Comparison of ENCODE assay signal across 15 cellular contexts in genomic region chr19:16340092-16340491, GRCh38. TPM values are rescaled to one million over a fixed set of nuclear protein-coding genes. Genes with fewer than 3 reads are reported as not detected.
DNase-seq lines count a peak whose midpoint lies in the region; ATAC-seq and TF ChIP-seq lines count a peak whose summit lies in the region.
"Had no signal": no experiment of that assay in that cellular context is flagged by ENCODE, and none has a peak within 500 bp of the region (broad histone marks: within the 10 kb centered on the region; RNA-seq: fewer than 3 reads in every experiment).

No MANE protein-coding gene starts in this region.

- TF ChIP-seq CTCF in HEK293 (tag by site-specific recombination; IDR thresholded peaks at IDR 0.05) (no peak), brain microvascular endothelial cell (IDR thresholded peaks at IDR 0.05; ENCODE audit: low read depth, low read length, missing control alignments) (no peak)

- no peaks in the 10 kb centered on the region for H3K4me1 ChIP-seq in HEK293 (ENCODE audit: control insufficient read depth, insufficient read depth, low read length)

- H3K36me3 Mint-ChIP-seq in natural killer cell treated with Interleukin-12 subunit alpha and Interleukin-12 subunit beta and Interleukin-15 and Interleukin-18, amount 100 ng/mL, for 72 hours = no peaks in the 10 kb centered on the region

- peaks cover 59 to 60% of the 10 kb centered on the region in 2 donors for H3K4me1 Mint-ChIP-seq in natural killer cell treated with Interleukin-12 subunit alpha and Interleukin-12 subunit beta and Interleukin-15 and Interleukin-18, amount 100 ng/mL, for 72 hours (ENCODE audit: low read depth in 2 of 2)

- H3K27me3 Mint-ChIP-seq in natural killer cell treated with Interleukin-12 subunit alpha and Interleukin-12 subunit beta and Interleukin-15 and Interleukin-18, amount 100 ng/mL, for 72 hours = no peaks in the 10 kb centered on the region

- POLR2A ChIA-PET in HEK293 (lab: Yijun Ruan, JAX) = interaction anchor here (0.5 to 0.6 kb wide), 2 partner anchors 58 to 151 kb away, joined by 3 to 4 read pairs; no protein-coding TSS in a partner anchor

- ATAC-seq in natural killer cell treated with Interleukin-12 subunit alpha and Interleukin-12 subunit beta and Interleukin-15 and Interleukin-18, amount 100 ng/mL, for 72 hours = no peak
- ATAC-seq in HG03280 (IDR thresholded peaks at IDR 0.05; ENCODE audit: unreplicated experiment) = no peak
- ATAC-seq: activated CD4-positive, CD25-positive, alpha-beta regulatory T cell treated with anti-CD3 and anti-CD28 coated beads, Interleukin-2, amount 50 U/mL, for 24 hours; activated naive CD8-positive, alpha-beta T cell treated with anti-CD3 and anti-CD28 coated beads, Interleukin-2, amount 50 U/mL, for 24 hours; K562 had no signal

- H3K4me3 ChIP-seq in HEK293 (ENCODE audit: low read depth, low read length) (no peak overlapping the region), brain microvascular endothelial cell (ENCODE audit: low read depth, low read length) (no peak overlapping the region)
- H3K4me3 ChIP-seq: K562 had no signal

- H3K4me3 Mint-ChIP-seq in natural killer cell treated with Interleukin-12 subunit alpha and Interleukin-12 subunit beta and Interleukin-15 and Interleukin-18, amount 100 ng/mL, for 72 hours = peak overlapping the region; percentile 57
- H3K4me3 Mint-ChIP-seq: activated naive CD8-positive, alpha-beta T cell treated with anti-CD3 and anti-CD28 coated beads, Interleukin-2, amount 50 U/mL, for 24 hours had no signal

- H3K27ac ChIP-seq in HEK293 (ENCODE audit: extremely low read depth, low read depth, low read length) = no peak overlapping the region
- H3K27ac ChIP-seq in brain microvascular endothelial cell = peak overlapping the region; percentile 71

- CTCF ChIA-PET in HEK293 (lab: Yijun Ruan, JAX) = interaction anchor here (0.7 kb wide), 1 partner anchor 43 kb away, joined by 4 read pairs; no protein-coding TSS in a partner anchor

- H3K36me3 ChIP-seq in HEK293 (ENCODE audit: control insufficient read depth in 2 of 2, insufficient read depth in 1 of 2, low read length in 2 of 2) (no peaks in the 10 kb centered on the region), brain microvascular endothelial cell (replicated peaks) (no peaks in the 10 kb centered on the region)

- H3K27ac Mint-ChIP-seq in natural killer cell treated with Interleukin-12 subunit alpha and Interleukin-12 subunit beta and Interleukin-15 and Interleukin-18, amount 100 ng/mL, for 72 hours = peak overlapping the region; percentile 78 to 91
- H3K27ac Mint-ChIP-seq: activated naive CD8-positive, alpha-beta T cell treated with anti-CD3 and anti-CD28 coated beads, Interleukin-2, amount 50 U/mL, for 24 hours had no signal

- in situ Hi-C loops in Caki2 (cut with HindIII; ENCODE audit: low pct_unique_long_range_greater_than_20kb, low sequenced_read_pairs) (no loop called here), brain microvascular endothelial cell (cut with HindIII; ENCODE audit: low pct_ligation_motif_present, low sequenced_read_pairs) (no loop called here)

- no peaks in the 10 kb centered on the region for H3K9me3 Mint-ChIP-seq in natural killer cell treated with Interleukin-12 subunit alpha and Interleukin-12 subunit beta and Interleukin-15 and Interleukin-18, amount 100 ng/mL, for 72 hours
- H3K9me3 Mint-ChIP-seq: activated naive CD8-positive, alpha-beta T cell treated with anti-CD3 and anti-CD28 coated beads, Interleukin-2, amount 50 U/mL, for 24 hours had no signal

- H3K27me3 ChIP-seq in brain microvascular endothelial cell (replicated peaks) = no peaks in the 10 kb centered on the region

- no peaks in the 10 kb centered on the region for H3K9me3 ChIP-seq in HEK293 (ENCODE audit: control insufficient read depth, insufficient read depth, low read depth, low read length)

- DNase-seq in Caki2 (ENCODE audit: low read depth) = peak; percentile 35
- peak; percentile 61 for DNase-seq in brain microvascular endothelial cell
- no peak for DNase-seq in natural killer cell treated with Interleukin-12 subunit alpha and Interleukin-12 subunit beta and Interleukin-15 and Interleukin-18, amount 100 ng/mL, for 72 hours (ENCODE audit: low spot score)
- DNase-seq in superior temporal gyrus (ENCODE audit: extremely low spot score) = no peak
- DNase-seq in NAMALWA (ENCODE audit: low spot score) = no peak
- DNase-seq: activated naive CD8-positive, alpha-beta T cell treated with anti-CD3 and anti-CD28 coated beads, Interleukin-2, amount 50 U/mL, for 24 hours; COR-L47; head of caudate nucleus; NCI-H1105 treated with DMSO at 0.1 percent for 48 hours; retina; stimulated activated CD4-positive, alpha-beta T cell treated with anti-CD3 and anti-CD28 coated beads, Interleukin-1b, Interleukin-23, amount 100 ng/mL, for 48 hours had no signal

TF ChIP-seq in HEK293, 187 proteins besides CTCF, POLR2A, EP300 and RAD21 (continues in another document):
- TF ChIP-seq BCL6B (tag by site-specific recombination; IDR thresholded peaks at IDR 0.05) (no peak), ZNF529 (tag by site-specific recombination; IDR thresholded peaks at IDR 0.05; ENCODE audit: insufficient replicate concordance) (no peak), ZNF776 (tag by site-specific recombination; IDR thresholded peaks at IDR 0.05; ENCODE audit: borderline replicate concordance) (no peak), ZNF157 (tag by site-specific recombination; IDR thresholded peaks at IDR 0.05) (no peak), ZSCAN30 (tag by site-specific recombination; IDR thresholded peaks at IDR 0.05) (no peak), ZNF513 (tag by site-specific recombination; IDR thresholded peaks at IDR 0.05) (no peak), ZNF501 (tag by site-specific recombination; IDR thresholded peaks at IDR 0.05) (no peak), BCL11B (tag by site-specific recombination; IDR thresholded peaks at IDR 0.05; ENCODE audit: low read depth) (no peak), ZFP41 (tag by site-specific recombination; IDR thresholded peaks at IDR 0.05; ENCODE audit: borderline replicate concordance) (no peak), ZNF114 (tag by site-specific recombination; IDR thresholded peaks at IDR 0.05) (no peak), ZFHX2 (tag by site-specific recombination; conservative IDR thresholded peaks at IDR 0.05) (peak; percentile 43), ZNF223 (tag by site-specific recombination; IDR thresholded peaks at IDR 0.05) (no peak), ATF2 (tag by site-specific recombination; IDR thresholded peaks at IDR 0.05; ENCODE audit: low read depth) (peak; percentile 59; the same call in 1 of the 2 replicates), ZNF660 (tag by site-specific recombination; IDR thresholded peaks at IDR 0.05) (no peak), ZNF341 (tag by site-specific recombination; IDR thresholded peaks at IDR 0.05; ENCODE audit: low read depth) (no peak), ZBTB6 (tag by site-specific recombination; IDR thresholded peaks at IDR 0.05) (no peak)

RNA-seq across cellular contexts. Expression of gene KLF2, which starts 15.5 kb away (rescaled TPM):
- total RNA-seq in Caki2 (2014; rRNA removed; shearing (Covaris generic); ENCODE audit: low replicate concordance) = 0.55 and 3.0 TPM in 2 replicates
- 1 to 10 TPM; 3.4 to 6.7 TPM for total RNA-seq in natural killer cell treated with Interleukin-12 subunit alpha and Interleukin-12 subunit beta and Interleukin-15 and Interleukin-18, amount 100 ng/mL, for 72 hours

Comparison
In these comparisons a context has a peak if more than half of its experiments do, and no peak if none do; other contexts are left out.
1. DNase-seq: peak in Caki2 (single experiment) and brain microvascular endothelial cell (single experiment); none in natural killer cell treated with Interleukin-12 subunit alpha and Interleukin-12 subunit beta and Interleukin-15 and Interleukin-18, amount 100 ng/mL, for 72 hours (single experiment), superior temporal gyrus (single experiment) and NAMALWA (single experiment).